18 cellular contexts compared by ENCODE assay signal in genomic region chr9:86573886-86574285, GRCh38.
DNase-seq lines count a peak whose midpoint lies in the region; FAIRE-seq and TF ChIP-seq lines count a peak whose summit lies in the region.
"Had no signal": no experiment of that assay in that cellular context is flagged by ENCODE, and none has a peak within 500 bp of the region (broad histone marks: within the 10 kb centered on the region; RNA-seq: fewer than 3 reads in every experiment).

No MANE protein-coding gene starts in this region.

- TF ChIP-seq CTCF in AG09319 (IDR thresholded peaks at IDR 0.05; ENCODE audit: low read depth, low read length) = no peak
- TF ChIP-seq CTCF in epithelial cell of esophagus (IDR thresholded peaks at IDR 0.05; ENCODE audit: insufficient read depth, low read depth, low read length, missing control alignments) = no peak
- no peak for TF ChIP-seq CTCF in prostate gland (IDR thresholded peaks at IDR 0.05)

- intact Hi-C loops in prostate gland (cut with DNase I) = no loop called here

- no peaks in the 10 kb centered on the region for H3K9me3 ChIP-seq in prostate gland

- H3K27me3 ChIP-seq in prostate gland (replicated peaks; ENCODE audit: insufficient read depth) = no peaks in the 10 kb centered on the region

- no peak for FAIRE-seq in RCC 7860 (lab: Jason Lieb, UNC)
- FAIRE-seq: D721Med had no signal

- no peaks in the 10 kb centered on the region for H3K36me3 ChIP-seq in prostate gland

- WGBS in prostate gland = 93% methylated on average over 2 of the region's 2 CpGs

- no peak overlapping the region for H3K27ac ChIP-seq in prostate gland
- H3K27ac ChIP-seq: SK-N-MC had no signal

- DNase-seq in AG09319 (ENCODE audit: extremely low read depth, low read depth) (peak; percentile 40), HCEC 1CT (peak; percentile 39), epithelial cell of esophagus (ENCODE audit: low read depth) (peak; percentile 7), kidney tubule cell (ENCODE audit: low spot score) (peak; percentile 17), RCC 7860 (ENCODE audit: low spot score) (no peak), NCI-H2029 treated with DMSO at 0.1 percent for 48 hours (lab: John Stamatoyannopoulos, UW) (no peak), prostate gland (ENCODE audit: low spot score) (no peak), NCI-H774 (lab: John Stamatoyannopoulos, UW) (no peak)
- DNase-seq: 8988T; C1 segment of cervical spinal cord; CD8-positive, alpha-beta memory T cell; H9; NCI-H1105 treated with DMSO at 0.1 percent for 48 hours; NCI-H1694; NK-92 treated with Interleukin-12 subunit alpha and Interleukin-12 subunit beta, amount 100 ng/mL, for 24 hours; SHP77 had no signal

- H3K4me1 ChIP-seq in prostate gland (replicated peaks) = no peaks in the 10 kb centered on the region

- H3K4me3 ChIP-seq in epithelial cell of esophagus (ENCODE audit: low read length) (no peak overlapping the region), prostate gland (no peak overlapping the region)
- H3K4me3 ChIP-seq: SK-N-MC had no signal

- TF ChIP-seq POLR2A in prostate gland (IDR thresholded peaks at IDR 0.05) = no peak

Comparison
In these comparisons a context has a peak if more than half of its experiments do, and no peak if none do; other contexts are left out.
1. DNase-seq: peak in AG09319 (single experiment), HCEC 1CT (single experiment), epithelial cell of esophagus (single experiment) and kidney tubule cell (single experiment); none in RCC 7860 (single experiment), NCI-H2029 treated with DMSO at 0.1 percent for 48 hours (single experiment), prostate gland (single experiment) and NCI-H774 (single experiment).